Comparison of ENCODE assay signal across 24 cellular contexts in genomic region chr2:238099709-238100048, GRCh38. TPM values are rescaled to one million over a fixed set of nuclear protein-coding genes. Genes with fewer than 3 reads are reported as not detected.
DNase-seq lines count a peak whose midpoint lies in the region; ATAC-seq lines count a peak whose summit lies in the region.
"Had no signal": no experiment of that assay in that cellular context is flagged by ENCODE, and none has a peak within 500 bp of the region (broad histone marks: within the 10 kb centered on the region; RNA-seq: fewer than 3 reads in every experiment).

No MANE protein-coding gene starts in this region.

- H3K9ac ChIP-seq in mesenchymal stem cell (ENCODE audit: low read length) = no peak overlapping the region

- no peak overlapping the region for H4K8ac ChIP-seq in mesenchymal stem cell (ENCODE audit: low read length)

- peak; percentile 18 for DNase-seq in activated naive CD4-positive, alpha-beta T cell treated with anti-CD3 and anti-CD28 coated beads, Interleukin-2, amount 10 ng/mL, durations not matched to agents 7 days and 5 days
- no peak for DNase-seq in activated naive CD4-positive, alpha-beta T cell treated with anti-CD3 and anti-CD28 coated beads, Interleukin-2, amount 50 U/mL, for 72 hours (ENCODE audit: low spot score in 2 of 2)
- DNase-seq in activated CD4-positive, alpha-beta memory T cell treated with anti-CD3 and anti-CD28 coated beads for 36 hours = peak; percentile 7
- DNase-seq in mesenchymal stem cell = no peak
- peak; percentile 32 for DNase-seq in ureter (ENCODE audit: low spot score)
- DNase-seq in pons (ENCODE audit: low spot score) = no peak
- DNase-seq in inferior parietal cortex (ENCODE audit: extremely low spot score) = no peak
- no peak for DNase-seq in glomerular visceral epithelial cell (ENCODE audit: extremely low spot score)
- DNase-seq: activated CD4-positive, alpha-beta T cell treated with anti-CD3 and anti-CD28 coated beads, Interleukin-2, amount 50 U/mL, for 4 hours; activated T-cell treated with anti-CD3 and anti-CD28 coated beads, Interleukin-2, amount 50 U/mL, for 72 hours; CD8-positive, alpha-beta memory T cell; DMS53; GOT3; MM.1S; NCI-H1436; SHP77 treated with DMSO at 0.1 percent for 48 hours; spleen; stimulated activated CD4-positive, alpha-beta T cell treated with anti-CD3 and anti-CD28 coated beads, Interleukin-4, amount 100 ng/mL, for 24 hours had no signal

- H3K79me1 ChIP-seq in mesenchymal stem cell (replicated peaks; ENCODE audit: low read length, poor library complexity, severe bottlenecking) = no peaks in the 10 kb centered on the region

- peaks cover 6% of the 10 kb centered on the region for H3K36me3 Mint-ChIP-seq in activated naive CD4-positive, alpha-beta T cell treated with anti-CD3 and anti-CD28 coated beads, Interleukin-2, amount 10 ng/mL, durations not matched to agents 7 days and 5 days
- peaks cover 5 to 7% of the 10 kb centered on the region in 2 donors for H3K36me3 Mint-ChIP-seq in activated naive CD4-positive, alpha-beta T cell treated with anti-CD3 and anti-CD28 coated beads, Interleukin-2, amount 50 U/mL, for 72 hours
- peaks cover 13% of the 10 kb centered on the region for H3K36me3 Mint-ChIP-seq in activated CD4-positive, alpha-beta memory T cell treated with anti-CD3 and anti-CD28 coated beads for 36 hours

- H3K4me3 Mint-ChIP-seq in activated naive CD4-positive, alpha-beta T cell treated with anti-CD3 and anti-CD28 coated beads, Interleukin-2, amount 10 ng/mL, durations not matched to agents 7 days and 5 days = no peak overlapping the region
- H3K4me3 Mint-ChIP-seq in activated CD4-positive, alpha-beta memory T cell treated with anti-CD3 and anti-CD28 coated beads for 36 hours = no peak overlapping the region
- H3K4me3 Mint-ChIP-seq: activated naive CD8-positive, alpha-beta T cell; activated T-cell treated with anti-CD3 and anti-CD28 coated beads, Interleukin-2, amount 50 U/mL, for 72 hours; CD8-positive, alpha-beta memory T cell; T-helper 1 cell treated with Interleukin-12 subunit alpha and Interleukin-12 subunit beta and Interleukin-4 antibody, amounts not matched to agents 30 μg/mL and 1 μg/mL, for 36 hours had no signal

- no peak overlapping the region for H2AK5ac ChIP-seq in mesenchymal stem cell (ENCODE audit: low read length, severe bottlenecking)

- 95% methylated on average over 10 of the region's 10 CpGs for WGBS in mesenchymal stem cell

- no peak overlapping the region for H3K27ac ChIP-seq in mesenchymal stem cell (ENCODE audit: low read length, poor library complexity, severe bottlenecking)

- POLR2A ChIA-PET in activated CD4-positive, alpha-beta memory T cell treated with anti-CD3 and anti-CD28 coated beads for 36 hours (lab: Charles Lee) = no interaction called here

- H3K9me3 Mint-ChIP-seq in activated naive CD4-positive, alpha-beta T cell treated with anti-CD3 and anti-CD28 coated beads, Interleukin-2, amount 10 ng/mL, durations not matched to agents 7 days and 5 days = no peaks in the 10 kb centered on the region
- H3K9me3 Mint-ChIP-seq in activated naive CD4-positive, alpha-beta T cell treated with anti-CD3 and anti-CD28 coated beads, Interleukin-2, amount 50 U/mL, for 72 hours = no peaks in the 10 kb centered on the region
- no peaks in the 10 kb centered on the region for H3K9me3 Mint-ChIP-seq in activated CD4-positive, alpha-beta memory T cell treated with anti-CD3 and anti-CD28 coated beads for 36 hours
- H3K9me3 Mint-ChIP-seq: activated T-cell treated with anti-CD3 and anti-CD28 coated beads, Interleukin-2, amount 50 U/mL, for 72 hours; CD8-positive, alpha-beta memory T cell; T-helper 1 cell treated with Interleukin-12 subunit alpha and Interleukin-12 subunit beta and Interleukin-4 antibody, amounts not matched to agents 30 μg/mL and 1 μg/mL, for 36 hours had no signal

- peaks cover 4% of the 10 kb centered on the region for H3K27me3 Mint-ChIP-seq in activated naive CD4-positive, alpha-beta T cell treated with anti-CD3 and anti-CD28 coated beads, Interleukin-2, amount 10 ng/mL, durations not matched to agents 7 days and 5 days
- H3K27me3 Mint-ChIP-seq in activated CD4-positive, alpha-beta memory T cell treated with anti-CD3 and anti-CD28 coated beads for 36 hours = no peaks in the 10 kb centered on the region
- H3K27me3 Mint-ChIP-seq: activated naive CD8-positive, alpha-beta T cell; CD8-positive, alpha-beta memory T cell had no signal

- no peaks in the 10 kb centered on the region for H3K9me3 ChIP-seq in mesenchymal stem cell (ENCODE audit: control insufficient read depth, low read length)
- H3K9me3 ChIP-seq: spleen had no signal

- peak overlapping the region; percentile 20 for H3K4me2 ChIP-seq in mesenchymal stem cell (ENCODE audit: low read length, poor library complexity, severe bottlenecking)

- ATAC-seq in activated naive CD4-positive, alpha-beta T cell treated with anti-CD3 and anti-CD28 coated beads, Interleukin-2, amount 50 U/mL, for 72 hours = no peak
- ATAC-seq: GM12878 had no signal

- CTCF ChIA-PET in activated naive CD4-positive, alpha-beta T cell treated with anti-CD3 and anti-CD28 coated beads, Interleukin-2, amount 10 ng/mL, durations not matched to agents 7 days and 5 days (lab: Charles Lee) = no interaction called here
- CTCF ChIA-PET in activated CD4-positive, alpha-beta memory T cell treated with anti-CD3 and anti-CD28 coated beads for 36 hours (lab: Charles Lee) = no interaction called here

- no peaks in the 10 kb centered on the region for H3K4me1 Mint-ChIP-seq in activated naive CD4-positive, alpha-beta T cell treated with anti-CD3 and anti-CD28 coated beads, Interleukin-2, amount 10 ng/mL, durations not matched to agents 7 days and 5 days
- no peaks in the 10 kb centered on the region for H3K4me1 Mint-ChIP-seq in activated CD4-positive, alpha-beta memory T cell treated with anti-CD3 and anti-CD28 coated beads for 36 hours (ENCODE audit: low read depth)
- H3K4me1 Mint-ChIP-seq: CD8-positive, alpha-beta memory T cell had no signal

- H3K23ac ChIP-seq in mesenchymal stem cell (ENCODE audit: low read length in 2 of 2) = no peak overlapping the region

- no peak overlapping the region for H3K4ac ChIP-seq in mesenchymal stem cell (ENCODE audit: low read depth in 1 of 2, low read length in 2 of 2)

- no peak overlapping the region for H3K18ac ChIP-seq in mesenchymal stem cell (ENCODE audit: low read depth in 1 of 2, low read length in 2 of 2)

- H2BK12ac ChIP-seq in mesenchymal stem cell (ENCODE audit: low read length in 2 of 2) = no peak overlapping the region

- H3K14ac ChIP-seq in mesenchymal stem cell (ENCODE audit: low read length in 2 of 2) = no peak overlapping the region

- no peak overlapping the region for H2BK120ac ChIP-seq in mesenchymal stem cell (ENCODE audit: low read depth, low read length)

- no peak overlapping the region for H4K91ac ChIP-seq in mesenchymal stem cell (ENCODE audit: low read length)

- H3K27ac Mint-ChIP-seq in activated naive CD4-positive, alpha-beta T cell treated with anti-CD3 and anti-CD28 coated beads, Interleukin-2, amount 10 ng/mL, durations not matched to agents 7 days and 5 days = no peak overlapping the region
- no peak overlapping the region for H3K27ac Mint-ChIP-seq in activated naive CD4-positive, alpha-beta T cell treated with anti-CD3 and anti-CD28 coated beads, Interleukin-2, amount 50 U/mL, for 72 hours
- no peak overlapping the region for H3K27ac Mint-ChIP-seq in activated CD4-positive, alpha-beta memory T cell treated with anti-CD3 and anti-CD28 coated beads for 36 hours
- H3K27ac Mint-ChIP-seq: CD8-positive, alpha-beta memory T cell had no signal

- H3K27me3 ChIP-seq in mesenchymal stem cell (ENCODE audit: control insufficient read depth in 1 of 2, insufficient read depth in 1 of 2, low read length in 2 of 2) = peaks cover 6 to 9% of the 10 kb centered on the region in 2 experiments
- H3K27me3 ChIP-seq: spleen had no signal

- peaks cover 45% of the 10 kb centered on the region for H3K4me1 ChIP-seq in mesenchymal stem cell (ENCODE audit: control insufficient read depth, insufficient read depth, low read depth, low read length)

- no peak overlapping the region for H2AFZ ChIP-seq in mesenchymal stem cell (ENCODE audit: low read depth, low read length)

- peaks cover 4 to 8% of the 10 kb centered on the region in 2 experiments for H3K36me3 ChIP-seq in mesenchymal stem cell (ENCODE audit: control insufficient read depth in 1 of 2, insufficient read depth in 2 of 2, low read depth in 1 of 2, low read length in 2 of 2)

- H3K4me3 ChIP-seq in mesenchymal stem cell (ENCODE audit: insufficient read depth in 1 of 2, low read depth in 1 of 2, low read length in 2 of 2) = no peak overlapping the region
- H3K4me3 ChIP-seq: GM12878 had no signal

- H2BK15ac ChIP-seq in mesenchymal stem cell (ENCODE audit: low read depth, poor library complexity, severe bottlenecking) = no peak overlapping the region

- H2BK5ac ChIP-seq in mesenchymal stem cell (ENCODE audit: low read depth, low read length, poor library complexity, severe bottlenecking) = no peak overlapping the region

- intact Hi-C loops in activated CD4-positive, alpha-beta memory T cell treated with anti-CD3 and anti-CD28 coated beads for 36 hours (cut with micrococcal nuclease) = no loop called here

RNA-seq across cellular contexts. Expression of gene ESPNL, which starts 0.5 kb away (rescaled TPM):
- total RNA-seq in activated naive CD4-positive, alpha-beta T cell treated with anti-CD3 and anti-CD28 coated beads, Interleukin-2, amount 50 U/mL, for 72 hours = under 1 TPM; 0.18 to 0.43 TPM
- total RNA-seq in activated CD4-positive, alpha-beta memory T cell treated with anti-CD3 and anti-CD28 coated beads for 36 hours = under 1 TPM; 0.12 to 0.14 TPM
- 0.19 TPM for polyA plus RNA-seq in mesenchymal stem cell (2013, experiment 1 of 2)
- 0.32 TPM for polyA plus RNA-seq in mesenchymal stem cell (2013, experiment 2 of 2)
- total RNA-seq in ureter = 2.4 TPM
- total RNA-seq: CD8-positive, alpha-beta memory T cell had no signal
- polyA plus RNA-seq: CD8-positive, alpha-beta memory T cell had no signal

RNA-seq across cellular contexts. Expression of gene KLHL30, which starts 38.8 kb away (rescaled TPM):
- not detected for total RNA-seq in activated naive CD4-positive, alpha-beta T cell treated with anti-CD3 and anti-CD28 coated beads, Interleukin-2, amount 50 U/mL, for 72 hours
- not detected for total RNA-seq in activated CD4-positive, alpha-beta memory T cell treated with anti-CD3 and anti-CD28 coated beads for 36 hours
- polyA plus RNA-seq in mesenchymal stem cell (2013, experiment 1 of 2) = 0.58 TPM
- polyA plus RNA-seq in mesenchymal stem cell (2013, experiment 2 of 2) = 0.52 TPM
- 2.2 TPM for total RNA-seq in ureter
- total RNA-seq: activated T-cell treated with anti-CD3 and anti-CD28 coated beads, Interleukin-2, amount 50 U/mL, for 72 hours; CD8-positive, alpha-beta memory T cell; GM12878; mononuclear cell; pulmonary artery endothelial cell had no signal
- polyA plus RNA-seq: CD8-positive, alpha-beta memory T cell; neural cell had no signal

RNA-seq across cellular contexts. Expression of gene SCLY, which starts 38.9 kb away (rescaled TPM):
- total RNA-seq in activated naive CD4-positive, alpha-beta T cell treated with anti-CD3 and anti-CD28 coated beads, Interleukin-2, amount 50 U/mL, for 72 hours = 10 to 100 TPM; 58.0 to 75.2 TPM
- total RNA-seq in activated CD4-positive, alpha-beta memory T cell treated with anti-CD3 and anti-CD28 coated beads for 36 hours = 10 to 100 TPM; 47.9 to 51.8 TPM
- 11.3 TPM for polyA plus RNA-seq in mesenchymal stem cell (2013, experiment 1 of 2)
- 10.6 TPM for polyA plus RNA-seq in mesenchymal stem cell (2013, experiment 2 of 2)
- total RNA-seq in ureter = 21.6 TPM

RNA-seq across cellular contexts. Expression of gene ERFE, which starts 59.1 kb away (rescaled TPM):
- total RNA-seq in activated naive CD4-positive, alpha-beta T cell treated with anti-CD3 and anti-CD28 coated beads, Interleukin-2, amount 50 U/mL, for 72 hours = under 1 TPM in 1 of 2 donors, not detected in 1; 0.60 TPM
- total RNA-seq in activated CD4-positive, alpha-beta memory T cell treated with anti-CD3 and anti-CD28 coated beads for 36 hours = not detected
- 2.3 TPM for polyA plus RNA-seq in mesenchymal stem cell (2013, experiment 1 of 2)
- polyA plus RNA-seq in mesenchymal stem cell (2013, experiment 2 of 2) = 2.3 TPM
- total RNA-seq in ureter = 1.8 TPM
- total RNA-seq: GM12878 had no signal
- polyA plus RNA-seq: CD8-positive, alpha-beta memory T cell; GM12878; neural cell had no signal

Comparison
In these comparisons a context has a peak if more than half of its experiments do, and no peak if none do; other contexts are left out.
1. DNase-seq: peak in activated naive CD4-positive, alpha-beta T cell treated with anti-CD3 and anti-CD28 coated beads, Interleukin-2, amount 10 ng/mL, durations not matched to agents 7 days and 5 days (single experiment), activated CD4-positive, alpha-beta memory T cell treated with anti-CD3 and anti-CD28 coated beads for 36 hours (single experiment) and ureter (single experiment); none in activated naive CD4-positive, alpha-beta T cell treated with anti-CD3 and anti-CD28 coated beads, Interleukin-2, amount 50 U/mL, for 72 hours (0 of 2), mesenchymal stem cell (single experiment), pons (single experiment), inferior parietal cortex (single experiment) and glomerular visceral epithelial cell (single experiment).